In the genomic region with DNA sequence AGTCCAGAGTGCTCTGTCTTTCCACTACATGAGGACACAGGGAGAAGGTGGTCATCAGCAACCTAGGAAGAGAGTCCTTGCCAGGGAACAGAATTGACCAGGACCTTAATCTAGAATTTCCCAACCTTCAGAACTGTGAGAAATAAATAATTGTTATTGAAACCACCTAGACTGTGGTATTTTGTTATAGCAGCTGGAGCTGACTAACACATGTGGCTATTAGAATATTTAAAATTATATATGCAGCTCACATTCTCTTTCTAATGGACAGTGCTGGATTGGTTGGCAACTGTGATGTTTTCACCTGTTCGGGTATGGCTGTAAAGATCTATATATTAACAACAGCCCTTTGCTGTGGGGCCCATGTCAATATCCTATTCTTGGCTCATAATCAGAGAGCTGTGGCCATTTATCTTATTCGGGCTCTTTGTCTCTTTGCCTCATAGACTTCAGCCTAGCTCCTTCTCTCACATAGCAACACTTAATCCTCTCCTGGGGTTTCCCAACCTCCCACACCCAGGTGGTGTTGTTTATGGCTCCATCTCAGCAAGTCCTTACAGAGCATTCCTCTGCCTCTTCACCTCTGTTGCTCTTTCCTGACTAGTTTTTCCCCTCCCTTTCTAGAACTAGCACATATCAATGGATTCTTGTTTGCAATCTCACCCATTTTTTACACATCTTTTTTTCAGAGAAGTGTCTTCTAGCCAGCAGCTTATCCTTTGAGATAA, we compare ENCODE assay signal across 14 cellular contexts. TPM values are rescaled to one million over a fixed set of nuclear protein-coding genes. Genes with fewer than 3 reads are reported as not detected.
DNase-seq lines count a peak whose midpoint lies in the region; ATAC-seq and TF ChIP-seq lines count a peak whose summit lies in the region.
"Had no signal": no experiment of that assay in that cellular context is flagged by ENCODE, and none has a peak within 500 bp of the region (broad histone marks: within the 10 kb centered on the region; RNA-seq: fewer than 3 reads in every experiment).

No MANE protein-coding gene starts in this region.

- H3K36me3 Mint-ChIP-seq in CD8-positive, alpha-beta T cell, result no peaks in the 10 kb centered on the region
- H3K36me3 Mint-ChIP-seq in natural killer cell, result no peaks in the 10 kb centered on the region
- H3K36me3 Mint-ChIP-seq: CD8-positive, alpha-beta memory T cell had no signal

- H3K36me3 ChIP-seq in hepatocyte (replicated peaks; ENCODE audit: insufficient read depth, low read depth), result no peaks in the 10 kb centered on the region
- H3K36me3 ChIP-seq in gastrocnemius medialis, result no peaks in the 10 kb centered on the region
- H3K36me3 ChIP-seq in prostate gland, result no peaks in the 10 kb centered on the region
- no peaks in the 10 kb centered on the region for H3K36me3 ChIP-seq in CD8-positive, alpha-beta T cell (ENCODE audit: insufficient read depth, low read length)

- CTCF ChIA-PET in CD8-positive, alpha-beta T cell (lab: Charles Lee), result no interaction called here

- TF ChIP-seq CTCF in hepatocyte (IDR thresholded peaks at IDR 0.05; ENCODE audit: poor library complexity) (no peak), gastrocnemius medialis (IDR thresholded peaks at IDR 0.05 in 4 of 5, conservative IDR thresholded peaks at IDR 0.05 in 1 of 5) (no peak), prostate gland (IDR thresholded peaks at IDR 0.05) (no peak), natural killer cell (IDR thresholded peaks at IDR 0.05) (no peak)
- no peak for TF ChIP-seq CTCF in CD8-positive, alpha-beta T cell (IDR thresholded peaks at IDR 0.05)

- no peaks in the 10 kb centered on the region for H3K79me2 ChIP-seq in hepatocyte

- H3K4me1 Mint-ChIP-seq in CD8-positive, alpha-beta T cell (ENCODE audit: low read depth), result no peaks in the 10 kb centered on the region
- no peaks in the 10 kb centered on the region for H3K4me1 Mint-ChIP-seq in natural killer cell
- H3K4me1 Mint-ChIP-seq: CD8-positive, alpha-beta memory T cell had no signal

- intact Hi-C loops in gastrocnemius medialis (cut with DNase I; ENCODE audit: low total_unique reads) (no loop called here), prostate gland (cut with DNase I) (no loop called here), natural killer cell (cut with micrococcal nuclease) (no loop called here)
- intact Hi-C loops in CD8-positive, alpha-beta T cell (cut with DNase I, micrococcal nuclease), result no loop called here

- H4K20me1 ChIP-seq in hepatocyte (ENCODE audit: insufficient read depth, poor library complexity, severe bottlenecking), result no peaks in the 10 kb centered on the region

- H3K27me3 ChIP-seq in hepatocyte, result no peaks in the 10 kb centered on the region
- no peaks in the 10 kb centered on the region for H3K27me3 ChIP-seq in gastrocnemius medialis
- H3K27me3 ChIP-seq in prostate gland (replicated peaks; ENCODE audit: insufficient read depth), result no peaks in the 10 kb centered on the region
- H3K27me3 ChIP-seq in CD8-positive, alpha-beta T cell (ENCODE audit: insufficient read depth, low read length), result no peaks in the 10 kb centered on the region

- 65% methylated on average over 2 of the region's 2 CpGs for WGBS in hepatocyte (ENCODE audit: low lambda C conversion rate, missing lambda C conversion rate)
- 77% methylated on average over 2 of the region's 2 CpGs for WGBS in prostate gland

- H3K27ac ChIP-seq in hepatocyte (peak overlapping the region; percentile 50), gastrocnemius medialis (peak overlapping the region; percentile 23 to 69 (median 66)), prostate gland (no peak overlapping the region)
- H3K27ac ChIP-seq in CD8-positive, alpha-beta T cell (ENCODE audit: low read depth, low read length), result no peak overlapping the region

- H3K4me3 ChIP-seq in hepatocyte (no peak overlapping the region), gastrocnemius medialis (no peak overlapping the region), prostate gland (no peak overlapping the region)
- no peak overlapping the region for H3K4me3 ChIP-seq in CD8-positive, alpha-beta T cell (ENCODE audit: low read depth, low read length)

- POLR2A ChIA-PET in CD8-positive, alpha-beta T cell (lab: Charles Lee), result no interaction called here

- DNase-seq in NCI-H226, result peak; percentile 44
- peak; percentile 84 for DNase-seq in amniotic epithelial cell (ENCODE audit: low read depth)
- peak; percentile 57 for DNase-seq in hepatocyte (ENCODE audit: low spot score)
- DNase-seq in gastrocnemius medialis, result peak; percentile 37 to 64
- no peak for DNase-seq in prostate gland (ENCODE audit: low spot score)
- no peak for DNase-seq in CD8-positive, alpha-beta T cell
- no peak for DNase-seq in natural killer cell
- DNase-seq: CD8-positive, alpha-beta memory T cell; DMS153; EL; NCI-H1417 treated with DMSO at 0.1 percent for 48 hours; NCI-H2029 treated with DMSO at 0.1 percent for 48 hours; NCI-H774; SIG-M5 had no signal

- no peak overlapping the region for H3K4me2 ChIP-seq in hepatocyte

- H3K4me3 Mint-ChIP-seq in CD8-positive, alpha-beta T cell, result no peak overlapping the region
- H3K4me3 Mint-ChIP-seq in natural killer cell, result no peak overlapping the region
- H3K4me3 Mint-ChIP-seq: CD8-positive, alpha-beta memory T cell had no signal

- peaks cover 2% of the 10 kb centered on the region for H3K9me3 Mint-ChIP-seq in CD8-positive, alpha-beta T cell
- peaks cover 0 to 2% of the 10 kb centered on the region in 2 donors for H3K9me3 Mint-ChIP-seq in natural killer cell

- no peak overlapping the region for H2AFZ ChIP-seq in hepatocyte

- peaks cover 21% of the 10 kb centered on the region for H3K27me3 Mint-ChIP-seq in CD8-positive, alpha-beta T cell (ENCODE audit: low read depth)
- peaks cover 24 to 40% of the 10 kb centered on the region in 2 donors for H3K27me3 Mint-ChIP-seq in natural killer cell (ENCODE audit: low read depth in 2 of 2)

- no peak overlapping the region for H3K27ac Mint-ChIP-seq in CD8-positive, alpha-beta T cell
- no peak overlapping the region for H3K27ac Mint-ChIP-seq in natural killer cell
- H3K27ac Mint-ChIP-seq: CD8-positive, alpha-beta memory T cell had no signal

- H3K9me2 ChIP-seq in hepatocyte (replicated peaks; ENCODE audit: insufficient read depth), result no peaks in the 10 kb centered on the region

- H3K9me3 ChIP-seq in hepatocyte (ENCODE audit: low read depth) (no peaks in the 10 kb centered on the region), gastrocnemius medialis (no peaks in the 10 kb centered on the region), prostate gland (no peaks in the 10 kb centered on the region)
- H3K9me3 ChIP-seq in CD8-positive, alpha-beta T cell (ENCODE audit: low read length), result no peaks in the 10 kb centered on the region

- peak; percentile 91 to 94 for ATAC-seq in gastrocnemius medialis
- ATAC-seq in CD8-positive, alpha-beta T cell, result no peak
- no peak for ATAC-seq in natural killer cell

- H3K4me1 ChIP-seq in hepatocyte (ENCODE audit: insufficient read depth) (no peaks in the 10 kb centered on the region), gastrocnemius medialis (peaks cover 28 to 33% of the 10 kb centered on the region in 2 donors), prostate gland (replicated peaks) (no peaks in the 10 kb centered on the region)
- H3K4me1 ChIP-seq in CD8-positive, alpha-beta T cell (ENCODE audit: insufficient read depth, low read length), result no peaks in the 10 kb centered on the region

- in situ Hi-C loops in gastrocnemius medialis (cut with MboI; ENCODE audit: low sequenced_read_pairs in 4 of 4), result no loop called here

- no peak for TF ChIP-seq POLR2A in gastrocnemius medialis (IDR thresholded peaks at IDR 0.05)
- TF ChIP-seq POLR2A in prostate gland (IDR thresholded peaks at IDR 0.05), result no peak

RNA-seq across cellular contexts. Expression of a gene that starts 46.4 kb away (rescaled TPM):
- total RNA-seq in hepatocyte, result 46.7 and 57.7 TPM in 2 replicates
- 22.1 and 23.8 TPM in 2 replicates for polyA plus RNA-seq in hepatocyte
- 100 to 1,000 TPM; 150 to 393 (median 244) TPM for total RNA-seq in gastrocnemius medialis
- 10 to 100 TPM; 49.2 to 67.2 TPM for total RNA-seq in prostate gland
- total RNA-seq in CD8-positive, alpha-beta T cell, result under 1 TPM; 0.19 to 0.39 TPM
- 1 to 10 TPM; 7.1 to 8.9 (median 8.7) TPM for total RNA-seq in natural killer cell

Comparison
In these comparisons a context has a peak if more than half of its experiments do, and no peak if none do; other contexts are left out.
1. DNase-seq: peak in NCI-H226 (single experiment), amniotic epithelial cell (single experiment), hepatocyte (single experiment) and gastrocnemius medialis (2 of 2); none in prostate gland (single experiment), CD8-positive, alpha-beta T cell (0 of 7) and natural killer cell (single experiment).
2. H3K27ac ChIP-seq: peak in hepatocyte (single experiment) and gastrocnemius medialis (4 of 4); none in prostate gland (0 of 2) and CD8-positive, alpha-beta T cell (single experiment).
3. ATAC-seq: peak in gastrocnemius medialis (2 of 2); none in CD8-positive, alpha-beta T cell (single experiment) and natural killer cell (0 of 3).
4. RNA of a gene that starts 46.4 kb away (total RNA-seq): 150 to 393 TPM in gastrocnemius medialis, 49.2 to 67.2 TPM in prostate gland, 46.7 to 57.7 TPM in hepatocyte and 7.1 to 8.9 TPM in natural killer cell; 0.19 to 0.39 TPM in CD8-positive, alpha-beta T cell; every median in the first group is over 4 times any median in the second.